Comparison of ENCODE assay signal across 8 cellular contexts in the genomic region with DNA sequence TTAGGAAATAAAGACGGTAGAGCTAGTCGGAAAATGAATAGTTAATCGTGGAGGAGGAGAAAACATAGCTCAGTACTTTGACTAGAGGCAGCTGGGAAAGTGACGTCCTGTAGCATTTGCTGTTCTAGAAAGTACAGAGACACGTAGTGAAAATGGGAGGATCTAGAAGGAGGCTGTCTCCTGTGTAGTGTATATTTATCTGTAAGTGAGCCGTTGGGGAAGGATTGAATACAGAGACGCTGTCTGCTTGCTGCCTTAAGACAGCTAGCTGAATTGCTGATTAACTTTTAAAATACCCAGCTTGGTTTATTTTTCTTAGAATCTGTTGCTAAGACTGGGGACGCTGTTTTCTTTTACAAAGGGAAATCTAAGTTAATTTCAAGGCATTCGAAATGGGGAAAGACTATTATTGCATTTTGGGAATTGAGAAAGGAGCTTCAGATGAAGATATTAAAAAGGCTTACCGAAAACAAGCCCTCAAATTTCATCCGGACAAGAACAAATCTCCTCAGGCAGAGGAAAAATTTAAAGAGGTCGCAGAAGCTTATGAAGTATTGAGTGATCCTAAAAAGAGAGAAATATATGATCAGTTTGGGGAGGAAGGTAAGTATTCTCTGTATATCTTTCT. TPM values are rescaled to one million over a fixed set of nuclear protein-coding genes. Genes with fewer than 3 reads are reported as not detected.
DNase-seq lines count a peak whose midpoint lies in the region; ATAC-seq and TF ChIP-seq lines count a peak whose summit lies in the region.

A gene (plus strand): TSS at position 221 of the 628 bp plus-strand sequence. CDS start 172 bp downstream, at position 393.

- H3K79me2 ChIP-seq in ACC112 (ENCODE audit: control insufficient read depth, insufficient read depth, low read length, unreplicated experiment), result peaks cover 60% of the 10 kb centered on the region

- no peaks in the 10 kb centered on the region for H3K36me3 Mint-ChIP-seq in mesothelial cell of epicardium

- H3K27ac Mint-ChIP-seq in mesothelial cell of epicardium, result peak within 1 kb of the TSS; percentile 99

- H3K9me3 Mint-ChIP-seq in mesothelial cell of epicardium, result no peaks in the 10 kb centered on the region

- peak within 1 kb of the TSS; percentile 82 for H3K4me3 Mint-ChIP-seq in mesothelial cell of epicardium

- peak; percentile 95 for ATAC-seq in GM18861 (IDR thresholded peaks at IDR 0.05; ENCODE audit: unreplicated experiment)
- ATAC-seq in HG03097 (IDR thresholded peaks at IDR 0.05; ENCODE audit: low FRiP score, unreplicated experiment), result peak; percentile 97

- peaks cover 26% of the 10 kb centered on the region for H3K4me1 ChIP-seq in ACC112 (ENCODE audit: control insufficient read depth, insufficient read depth, low read length, unreplicated experiment)

- H2AFZ ChIP-seq in ACC112 (ENCODE audit: low read length, unreplicated experiment), result peak within 1 kb of the TSS; percentile 31

- H3K4me1 Mint-ChIP-seq in mesothelial cell of epicardium, result peaks cover 33% of the 10 kb centered on the region

- TF ChIP-seq CTCF in epithelial cell of esophagus (IDR thresholded peaks at IDR 0.05; ENCODE audit: insufficient read depth, low read depth, low read length, missing control alignments) (no peak), mesothelial cell of epicardium (IDR thresholded peaks at IDR 0.05; ENCODE audit: unreplicated experiment) (no peak)

- H3K27me3 Mint-ChIP-seq in mesothelial cell of epicardium (ENCODE audit: low read depth), result no peaks in the 10 kb centered on the region

- DNase-seq in NCI-H748 treated with DMSO at 0.1 percent for 48 hours (lab: John Stamatoyannopoulos, UW), result peak; percentile 26
- peak; percentile 51 for DNase-seq in activated CD8-positive, alpha-beta memory T cell treated with anti-CD3 and anti-CD28 coated beads, Interleukin-2, amount 50 U/mL, for 1 hour (ENCODE audit: extremely low read depth)
- DNase-seq in epithelial cell of esophagus (ENCODE audit: low read depth), result peak; percentile 97
- DNase-seq in mesothelial cell of epicardium (ENCODE audit: low spot score in 2 of 2, unreplicated experiment in 2 of 2), result peak in 1 of 2 experiments; percentile 42
- peak; percentile 22 to 67 for DNase-seq in stimulated activated CD8-positive, alpha-beta memory T cell treated with anti-CD3 and anti-CD28 coated beads, Interleukin-7, amount 100 ng/mL, for 48 hours (ENCODE audit: extremely low read depth in 1 of 2, low read depth in 1 of 2)

- peak within 1 kb of the TSS; percentile 94 for H3K27ac ChIP-seq in ACC112 (ENCODE audit: low read depth, low read length)

- H3K36me3 ChIP-seq in ACC112 (ENCODE audit: insufficient read depth, low read length), result peaks cover 6% of the 10 kb centered on the region; the same call in 1 of the 2 replicates

- no peaks in the 10 kb centered on the region for H3K27me3 ChIP-seq in ACC112 (ENCODE audit: insufficient read depth, low read length)

- H3K4me3 ChIP-seq in ACC112 (ENCODE audit: low read depth, low read length) (peak within 1 kb of the TSS; percentile 96), epithelial cell of esophagus (ENCODE audit: low read length) (peak within 1 kb of the TSS; percentile 67)

RNA-seq across cellular contexts. Expression of the gene that starts here (rescaled TPM):
- 43.6 to 48.0 TPM (median 47.8 TPM) in 3 replicates for total RNA-seq in mesothelial cell of epicardium
